8 cellular contexts compared by ENCODE assay signal in genomic region chr2:667332-668000, GRCh38. TPM values are rescaled to one million over a fixed set of nuclear protein-coding genes. Genes with fewer than 3 reads are reported as not detected.
DNase-seq lines count a peak whose midpoint lies in the region; ATAC-seq and TF ChIP-seq lines count a peak whose summit lies in the region.

No MANE protein-coding gene starts in this region.

- in situ Hi-C loops in astrocyte of the cerebellum (cut with HindIII; ENCODE audit: low sequenced_read_pairs): no loop called here

- DNase-seq in NOMO-1 treated with DMSO at 0.1 percent for 48 hours (lab: John Stamatoyannopoulos, UW; ENCODE audit: unreplicated experiment) (peak; percentile 18), NOMO-1 treated with dmso at 0.1 percent for 144 hours (lab: John Stamatoyannopoulos, UW; ENCODE audit: unreplicated experiment) (no peak), Kasumi-1 (lab: John Stamatoyannopoulos, UW) (peak; percentile 72 to 73), astrocyte of the cerebellum (ENCODE audit: low read depth) (peak; percentile 55), left lobe of liver (ENCODE audit: low spot score) (no peak), NCI-H774 (lab: John Stamatoyannopoulos, UW) (no peak)

- peak; percentile 65 for ATAC-seq in left lobe of liver
- no peak for ATAC-seq in HG02623 (IDR thresholded peaks at IDR 0.05; ENCODE audit: unreplicated experiment)
- ATAC-seq in GM21515 (IDR thresholded peaks at IDR 0.05; ENCODE audit: unreplicated experiment): no peak

- peak; percentile 78 for TF ChIP-seq CTCF in astrocyte of the cerebellum (IDR thresholded peaks at IDR 0.05; ENCODE audit: low read depth, low read length, missing control alignments)

- H3K4me3 ChIP-seq in astrocyte of the cerebellum (ENCODE audit: low read depth, low read length): no peak overlapping the region

RNA-seq across cellular contexts. Expression of gene TMEM18, which starts 9.7 kb away (rescaled TPM):
- 7.3 TPM for total RNA-seq in left lobe of liver

Comparison
In these comparisons a context has a peak if more than half of its experiments do, and no peak if none do; other contexts are left out.
1. DNase-seq: peak in NOMO-1 treated with DMSO at 0.1 percent for 48 hours (single experiment), Kasumi-1 (2 of 2) and astrocyte of the cerebellum (single experiment); none in NOMO-1 treated with dmso at 0.1 percent for 144 hours (single experiment), left lobe of liver (single experiment) and NCI-H774 (single experiment).